Comparison of ENCODE assay signal across 20 cellular contexts in genomic region chr2:198231562-198231961, GRCh38.
DNase-seq lines count a peak whose midpoint lies in the region; ATAC-seq, FAIRE-seq and TF ChIP-seq lines count a peak whose summit lies in the region.
"Had no signal": no experiment of that assay in that cellular context is flagged by ENCODE, and none has a peak within 500 bp of the region (broad histone marks: within the 10 kb centered on the region; RNA-seq: fewer than 3 reads in every experiment).

No MANE protein-coding gene starts in this region.

- no peaks in the 10 kb centered on the region for H3K79me1 ChIP-seq in mesenchymal stem cell (replicated peaks; ENCODE audit: low read length, poor library complexity, severe bottlenecking)

- no peak overlapping the region for H4K8ac ChIP-seq in mesenchymal stem cell (ENCODE audit: low read length)

- CTCF ChIA-PET in K562 (lab: Yijun Ruan, JAX; ENCODE audit: low intra/inter-chr PET ratio), result no interaction called here

- H3K4me2 ChIP-seq in K562 (ENCODE audit: insufficient read depth, low read length), result no peak overlapping the region
- no peak overlapping the region for H3K4me2 ChIP-seq in mesenchymal stem cell (ENCODE audit: low read length, poor library complexity, severe bottlenecking)
- no peak overlapping the region for H3K4me2 ChIP-seq in osteoblast (ENCODE audit: insufficient read depth, low read length)

- H2AFZ ChIP-seq in K562 (ENCODE audit: low read depth, low read length) (no peak overlapping the region), mesenchymal stem cell (ENCODE audit: low read depth, low read length) (no peak overlapping the region), osteoblast (ENCODE audit: low read length) (no peak overlapping the region)

- H3K27ac ChIP-seq in K562 (ENCODE audit: extremely low read depth, low read depth, low read length) (no peak overlapping the region), mesenchymal stem cell (ENCODE audit: low read length, poor library complexity, severe bottlenecking) (no peak overlapping the region), osteoblast (ENCODE audit: low read depth, low read length) (no peak overlapping the region)

- no peak for TF ChIP-seq POLR2A in K562 (conservative IDR thresholded peaks at IDR 0.05)

- H3K9ac ChIP-seq in K562 (ENCODE audit: insufficient read depth in 1 of 2, low read depth in 2 of 2, low read length in 2 of 2) (no peak overlapping the region), mesenchymal stem cell (ENCODE audit: low read length) (no peak overlapping the region)

- ATAC-seq in K562, result no peak
- no peak for ATAC-seq in left lobe of liver

- in situ Hi-C loops in K562 (cut with MboI), result no loop called here

- H4K20me1 ChIP-seq in K562 (replicated peaks; ENCODE audit: control insufficient read depth, insufficient read depth, low read length) (no peaks in the 10 kb centered on the region), osteoblast (ENCODE audit: insufficient read depth, low read length) (no peaks in the 10 kb centered on the region)

- H2BK5ac ChIP-seq in mesenchymal stem cell (ENCODE audit: low read depth, low read length, poor library complexity, severe bottlenecking), result no peak overlapping the region

- H2BK120ac ChIP-seq in mesenchymal stem cell (ENCODE audit: low read depth, low read length), result no peak overlapping the region

- POLR2A ChIA-PET in K562 (lab: Yijun Ruan, JAX), result interaction anchor here (1.2 kb wide), 1 partner anchor 12 kb away, joined by 3 read pairs; no protein-coding TSS in a partner anchor

- H2BK15ac ChIP-seq in mesenchymal stem cell (ENCODE audit: low read depth, poor library complexity, severe bottlenecking), result peak overlapping the region; percentile 48

- H3K9me3 ChIP-seq in K562 (replicated peaks; ENCODE audit: control insufficient read depth, insufficient read depth, low read depth, low read length), result no peaks in the 10 kb centered on the region
- H3K9me3 ChIP-seq in mesenchymal stem cell (ENCODE audit: control insufficient read depth, low read length), result no peaks in the 10 kb centered on the region
- no peaks in the 10 kb centered on the region for H3K9me3 ChIP-seq in osteoblast (ENCODE audit: low read depth, low read length)
- H3K9me3 ChIP-seq: BE2C had no signal

- no peaks in the 10 kb centered on the region for H3K36me3 ChIP-seq in K562 (ENCODE audit: control insufficient read depth, insufficient read depth, low read length)
- no peaks in the 10 kb centered on the region for H3K36me3 ChIP-seq in mesenchymal stem cell (ENCODE audit: control insufficient read depth in 1 of 2, insufficient read depth in 2 of 2, low read depth in 1 of 2, low read length in 2 of 2)
- no peaks in the 10 kb centered on the region for H3K36me3 ChIP-seq in osteoblast (ENCODE audit: insufficient read depth, low read length)
- H3K36me3 ChIP-seq: BE2C had no signal

- H2BK12ac ChIP-seq in mesenchymal stem cell (ENCODE audit: low read length in 2 of 2), result no peak overlapping the region

- DNase-seq in EL (peak; percentile 0), K562 (ENCODE audit: extremely low read depth in 1 of 4, low spot score in 3 of 4) (peak in 1 of 4 experiments; percentile 1), mesenchymal stem cell (no peak), urothelium cell line (ENCODE audit: low spot score) (no peak), left lobe of liver (ENCODE audit: low spot score) (no peak), osteoblast (ENCODE audit: insufficient read length, low spot score, missing footprints) (no peak)
- DNase-seq: ACHN; BE2C; C1 segment of cervical spinal cord; CD4-positive, CD25-positive, alpha-beta regulatory T cell; CD8-positive, alpha-beta memory T cell; COR-L47; DMS 273 treated with DMSO at 0.1 percent for 48 hours; DMS53; DND-41; GOT3; H9 had no signal

- peak overlapping the region in 1 of 2 experiments; percentile 12 for H3K18ac ChIP-seq in mesenchymal stem cell (ENCODE audit: low read depth in 1 of 2, low read length in 2 of 2)

- H3K27me3 ChIP-seq in K562 (ENCODE audit: control insufficient read depth in 2 of 2, insufficient read depth in 2 of 2, low read length in 2 of 2) (no peaks in the 10 kb centered on the region), mesenchymal stem cell (ENCODE audit: control insufficient read depth in 1 of 2, insufficient read depth in 1 of 2, low read length in 2 of 2) (peaks cover 0 to 2% of the 10 kb centered on the region in 2 experiments), osteoblast (ENCODE audit: insufficient read depth, low read length) (no peaks in the 10 kb centered on the region)
- H3K27me3 ChIP-seq: BE2C had no signal

- H2AK5ac ChIP-seq in mesenchymal stem cell (ENCODE audit: low read length, severe bottlenecking), result no peak overlapping the region

- no peak overlapping the region for H3K14ac ChIP-seq in mesenchymal stem cell (ENCODE audit: low read length in 2 of 2)

- H3K23ac ChIP-seq in mesenchymal stem cell (ENCODE audit: low read length in 2 of 2), result no peak overlapping the region

- H3K79me2 ChIP-seq in K562 (ENCODE audit: control insufficient read depth, insufficient read depth, low read length) (no peaks in the 10 kb centered on the region), osteoblast (ENCODE audit: insufficient read depth, low read length) (no peaks in the 10 kb centered on the region)

- no peak overlapping the region for H4K91ac ChIP-seq in mesenchymal stem cell (ENCODE audit: low read length)

- H3K4me1 ChIP-seq in K562 (replicated peaks in 1 of 2; ENCODE audit: control insufficient read depth in 2 of 2, insufficient read depth in 2 of 2, low read length in 2 of 2), result no peaks in the 10 kb centered on the region
- H3K4me1 ChIP-seq in mesenchymal stem cell (ENCODE audit: control insufficient read depth, insufficient read depth, low read depth, low read length), result no peaks in the 10 kb centered on the region
- H3K4me1 ChIP-seq in osteoblast (ENCODE audit: insufficient read depth, low read length), result no peaks in the 10 kb centered on the region
- H3K4me1 ChIP-seq: BE2C had no signal

- no peak for TF ChIP-seq EP300 in K562 (IDR thresholded peaks at IDR 0.05; ENCODE audit: low read length)

- TF ChIP-seq RAD21 in K562 (CRISPR knock-in tag; conservative IDR thresholded peaks at IDR 0.05 in 1 of 2, IDR thresholded peaks at IDR 0.05 in 1 of 2), result no peak

- no peak for FAIRE-seq in K562 (lab: Jason Lieb, UNC)
- no peak for FAIRE-seq in urothelium cell line (lab: Jason Lieb, UNC)
- FAIRE-seq: G401.6, GM12891, HTR-8/SVneo had no signal

- intact Hi-C loops in K562 (cut with micrococcal nuclease), result no loop called here

- no peak overlapping the region for H3K4me3 ChIP-seq in K562
- H3K4me3 ChIP-seq in mesenchymal stem cell (ENCODE audit: insufficient read depth in 1 of 2, low read depth in 1 of 2, low read length in 2 of 2), result no peak overlapping the region
- no peak overlapping the region for H3K4me3 ChIP-seq in osteoblast (ENCODE audit: insufficient read depth, low read length)

- 0% methylated on average over 1 of the region's 1 CpG for WGBS in K562 (ENCODE audit: insufficient coverage, low coverage, missing lambda C conversion rate)
- WGBS in mesenchymal stem cell, result 84% methylated on average over 1 of the region's 1 CpG

- BruUV-seq in K562 (replicated peaks; lab: Mats Ljungman, UMichigan), result no TSS peak

- TF ChIP-seq CTCF in K562 (IDR thresholded peaks at IDR 0.05 in 2 of 3, conservative IDR thresholded peaks at IDR 0.05 in 1 of 3; ENCODE audit: insufficient read depth in 2 of 3, low read depth in 1 of 3, low read length in 3 of 3), result no peak
- TF ChIP-seq CTCF in osteoblast (IDR thresholded peaks at IDR 0.05; ENCODE audit: extremely low read depth, low read depth, low read length), result no peak

- no peak overlapping the region for H3K4ac ChIP-seq in mesenchymal stem cell (ENCODE audit: low read depth in 1 of 2, low read length in 2 of 2)

- H3K9me1 ChIP-seq in K562 (ENCODE audit: control insufficient read depth, insufficient read depth, low read length), result no peaks in the 10 kb centered on the region

TF ChIP-seq in K562, 482 proteins besides CTCF, POLR2A, EP300 and RAD21 (continues in another document):
- TF ChIP-seq, protein P1, sequence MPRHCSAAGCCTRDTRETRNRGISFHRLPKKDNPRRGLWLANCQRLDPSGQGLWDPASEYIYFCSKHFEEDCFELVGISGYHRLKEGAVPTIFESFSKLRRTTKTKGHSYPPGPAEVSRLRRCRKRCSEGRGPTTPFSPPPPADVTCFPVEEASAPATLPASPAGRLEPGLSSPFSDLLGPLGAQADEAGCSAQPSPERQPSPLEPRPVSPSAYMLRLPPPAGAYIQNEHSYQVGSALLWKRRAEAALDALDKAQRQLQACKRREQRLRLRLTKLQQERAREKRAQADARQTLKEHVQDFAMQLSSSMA (CRISPR knock-in tag; IDR thresholded peaks at IDR 0.05), result no peak
- TF ChIP-seq, protein P2, sequence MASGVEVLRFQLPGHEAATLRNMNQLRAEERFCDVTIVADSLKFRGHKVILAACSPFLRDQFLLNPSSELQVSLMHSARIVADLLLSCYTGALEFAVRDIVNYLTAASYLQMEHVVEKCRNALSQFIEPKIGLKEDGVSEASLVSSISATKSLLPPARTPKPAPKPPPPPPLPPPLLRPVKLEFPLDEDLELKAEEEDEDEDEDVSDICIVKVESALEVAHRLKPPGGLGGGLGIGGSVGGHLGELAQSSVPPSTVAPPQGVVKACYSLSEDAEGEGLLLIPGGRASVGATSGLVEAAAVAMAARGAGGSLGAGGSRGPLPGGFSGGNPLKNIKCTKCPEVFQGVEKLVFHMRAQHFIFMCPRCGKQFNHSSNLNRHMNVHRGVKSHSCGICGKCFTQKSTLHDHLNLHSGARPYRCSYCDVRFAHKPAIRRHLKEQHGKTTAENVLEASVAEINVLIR (CRISPR knock-in tag; IDR thresholded peaks at IDR 0.05), result no peak
- no peak for TF ChIP-seq BCLAF1 (IDR thresholded peaks at IDR 0.05; ENCODE audit: borderline replicate concordance in 1 of 2, control insufficient read depth in 1 of 2, low read depth in 2 of 2, low read length in 1 of 2)
